Comparison of ENCODE assay signal across 27 cellular contexts in genomic region chr16:81592353-81592866, GRCh38.
A peak's percentile ranks its signal among the peaks of the same experiment; 100 is the strongest.
DNase-seq lines count a peak whose midpoint lies in the region; ATAC-seq, FAIRE-seq and TF ChIP-seq lines count a peak whose summit lies in the region.
"Had no signal": no experiment of that assay in that cellular context is flagged by ENCODE, and none has a peak within 500 bp of the region (broad histone marks: within the 10 kb centered on the region; RNA-seq: fewer than 3 reads in every experiment).

No MANE protein-coding gene starts in this region.

- FAIRE-seq in kidney (lab: Jason Lieb, UNC) = no peak
- FAIRE-seq: colon, endometrium, GM19239, islet of Langerhans had no signal

- H3K14ac ChIP-seq in neuronal stem cell (ENCODE audit: low read length) = no peak overlapping the region

- H4K8ac ChIP-seq in neuronal stem cell (ENCODE audit: low read depth, low read length) = peak overlapping the region; percentile 7

- H3K9ac ChIP-seq in kidney (ENCODE audit: low read length in 2 of 2) (no peak overlapping the region), neuronal stem cell (ENCODE audit: low read depth, low read length, poor library complexity) (no peak overlapping the region)
- H3K9ac ChIP-seq: BLaER1 had no signal

- H3K9me3 ChIP-seq in Caco-2 (no peaks in the 10 kb centered on the region), T-helper 17 cell (ENCODE audit: control insufficient read depth, low read length, poor library complexity, severe bottlenecking) (no peaks in the 10 kb centered on the region), kidney (ENCODE audit: control insufficient read depth in 1 of 2, low read length in 2 of 2) (no peaks in the 10 kb centered on the region), neuronal stem cell (replicated peaks in 1 of 2; ENCODE audit: control insufficient read depth in 2 of 2, insufficient read depth in 1 of 2, low read depth in 1 of 2, low read length in 2 of 2) (no peaks in the 10 kb centered on the region)
- H3K9me3 ChIP-seq: BLaER1 had no signal

- no peak overlapping the region for H3K4me2 ChIP-seq in neuronal stem cell (ENCODE audit: insufficient read depth, low read length, poor library complexity, severe bottlenecking)
- H3K4me2 ChIP-seq: BLaER1 had no signal

- peak in 1 of 2 experiments; percentile 30 for DNase-seq in Caco-2
- no peak for DNase-seq in T-helper 17 cell
- peak; percentile 30 for DNase-seq in kidney
- no peak for DNase-seq in neuronal stem cell (ENCODE audit: low spot score)
- no peak for DNase-seq in RPMI8226
- no peak for DNase-seq in HEK293T (ENCODE audit: extremely low spot score)
- DNase-seq in foreskin melanocyte = no peak
- no peak for DNase-seq in activated CD4-positive, alpha-beta T cell treated with anti-CD3 and anti-CD28 coated beads, Interleukin-2, amount 50 U/mL, for 48 hours
- DNase-seq: activated CD4-positive, alpha-beta T cell treated with anti-CD3 and anti-CD28 coated beads, Interleukin-2, amount 50 U/mL, for 1 hour; activated CD8-positive, alpha-beta memory T cell treated with anti-CD3 and anti-CD28 coated beads, Interleukin-2, amount 10 ng/mL, durations not matched to agents 7 days and 5 days; activated naive CD4-positive, alpha-beta T cell treated with anti-CD3 and anti-CD28 coated beads, Interleukin-2, amount 50 U/mL, for 16 hours; activated T-cell treated with anti-CD3 and anti-CD28 coated beads, Interleukin-2, amount 50 U/mL, for 48 hours; amniotic stem cell; DND-41; H7; KG1; NCI-H1436; NCI-H446 treated with DMSO at 0.1 percent for 48 hours; stimulated activated CD4-positive, alpha-beta T cell treated with anti-CD3 and anti-CD28 coated beads, Interleukin-4, amount 100 ng/mL, for 24 hours had no signal

- H3K4ac ChIP-seq in neuronal stem cell (ENCODE audit: low read length) = no peak overlapping the region

- no peaks in the 10 kb centered on the region for H3K27me3 Mint-ChIP-seq in Caco-2 (ENCODE audit: insufficient read depth, unreplicated experiment)
- no peaks in the 10 kb centered on the region for H3K27me3 Mint-ChIP-seq in T-helper 17 cell
- H3K27me3 Mint-ChIP-seq: activated CD8-positive, alpha-beta memory T cell treated with anti-CD3 and anti-CD28 coated beads, Interleukin-2, amount 10 ng/mL, durations not matched to agents 7 days and 5 days; stimulated activated memory B cell treated with anti-CD40 and anti-IgM and Interleukin-4, amounts not matched to agents 10 μg/mL and 1 μg/mL and 100 μg/mL, for 72 hours had no signal

- POLR2A ChIA-PET in Caco-2 (lab: Charles Lee) = no interaction called here
- POLR2A ChIA-PET in HEK293T (lab: Yijun Ruan, JAX) = no interaction called here

- H2AK5ac ChIP-seq in neuronal stem cell (ENCODE audit: low read depth, low read length) = no peak overlapping the region

- TF ChIP-seq CTCF in Caco-2 (IDR thresholded peaks at IDR 0.05; ENCODE audit: insufficient read depth in 1 of 2, low read depth in 1 of 2, low read length in 1 of 2, severe bottlenecking in 1 of 2, unreplicated experiment in 1 of 2) (no peak), kidney (IDR thresholded peaks at IDR 0.05; ENCODE audit: borderline replicate concordance, extremely low read depth, insufficient read depth) (no peak)

- H3K4me3 Mint-ChIP-seq in Caco-2 (ENCODE audit: unreplicated experiment) (no peak overlapping the region), T-helper 17 cell (no peak overlapping the region)
- H3K4me3 Mint-ChIP-seq: activated CD8-positive, alpha-beta memory T cell treated with anti-CD3 and anti-CD28 coated beads, Interleukin-2, amount 10 ng/mL, durations not matched to agents 7 days and 5 days; stimulated activated memory B cell treated with anti-CD40 and anti-IgM and Interleukin-4, amounts not matched to agents 10 μg/mL and 1 μg/mL and 100 μg/mL, for 72 hours had no signal

- no peak for ATAC-seq in T-helper 17 cell
- ATAC-seq: activated CD8-positive, alpha-beta memory T cell treated with anti-CD3 and anti-CD28 coated beads, Interleukin-2, amount 10 ng/mL, durations not matched to agents 7 days and 5 days; sciatic nerve; stimulated activated memory B cell treated with anti-CD40 and anti-IgM and Interleukin-4, amounts not matched to agents 10 μg/mL and 1 μg/mL and 100 μg/mL, for 72 hours had no signal

- intact Hi-C loops in Caco-2 (cut with micrococcal nuclease; ENCODE audit: unreplicated experiment) (no loop called here), kidney (cut with DNase I) (no loop called here)

- no peak overlapping the region for H2AFZ ChIP-seq in neuronal stem cell (ENCODE audit: low read length)

- no peak overlapping the region for H2BK5ac ChIP-seq in neuronal stem cell (ENCODE audit: low read length)

- H3K4me1 ChIP-seq in Caco-2 (peaks cover 27% of the 10 kb centered on the region), kidney (ENCODE audit: control insufficient read depth in 1 of 2, insufficient read depth in 1 of 2, low read depth in 1 of 2, low read length in 2 of 2) (peaks cover 6 to 13% of the 10 kb centered on the region in 2 donors), neuronal stem cell (ENCODE audit: control insufficient read depth in 2 of 2, insufficient read depth in 1 of 2, low read depth in 1 of 2, low read length in 2 of 2) (no peaks in the 10 kb centered on the region)

- H3K9me3 Mint-ChIP-seq in Caco-2 (ENCODE audit: unreplicated experiment) = no peaks in the 10 kb centered on the region
- H3K9me3 Mint-ChIP-seq: stimulated activated memory B cell treated with anti-CD40 and anti-IgM and Interleukin-4, amounts not matched to agents 10 μg/mL and 1 μg/mL and 100 μg/mL, for 72 hours had no signal

- BruUV-seq in Caco-2 (replicated peaks; lab: Mats Ljungman, UMichigan) = no TSS peak

- peaks cover 7% of the 10 kb centered on the region for H3K79me1 ChIP-seq in neuronal stem cell (ENCODE audit: low read depth, low read length)

- H2BK15ac ChIP-seq in neuronal stem cell (ENCODE audit: low read length) = no peak overlapping the region

- no CpG with 5 or more reads among the region's 11 CpGs for WGBS in neuronal stem cell (ENCODE audit: extremely low coverage in 2 of 2, insufficient read length in 2 of 2, insufficient replicate concordance in 1 of 2), 2 donors

- H3K4me1 Mint-ChIP-seq in Caco-2 (ENCODE audit: low read depth, unreplicated experiment) (peaks cover 35% of the 10 kb centered on the region), T-helper 17 cell (peaks cover 18% of the 10 kb centered on the region)

- H3K36me3 ChIP-seq in Caco-2 (ENCODE audit: control insufficient read depth, insufficient read depth, low read length) (no peaks in the 10 kb centered on the region), kidney (ENCODE audit: control insufficient read depth in 1 of 2, insufficient read depth in 2 of 2, low read length in 2 of 2) (no peaks in the 10 kb centered on the region), neuronal stem cell (replicated peaks in 1 of 2; ENCODE audit: control insufficient read depth in 2 of 2, insufficient read depth in 2 of 2, low read length in 2 of 2) (peaks cover 0 to 3% of the 10 kb centered on the region in 2 donors)

- no peak overlapping the region for H3K18ac ChIP-seq in neuronal stem cell (ENCODE audit: low read length)

- peaks cover 44% of the 10 kb centered on the region for H3K36me3 Mint-ChIP-seq in Caco-2 (ENCODE audit: insufficient read depth, unreplicated experiment)
- no peaks in the 10 kb centered on the region for H3K36me3 Mint-ChIP-seq in T-helper 17 cell (ENCODE audit: low read depth)

- no peak overlapping the region for H2BK120ac ChIP-seq in neuronal stem cell (ENCODE audit: low read depth, low read length)

- no peak overlapping the region for H4K91ac ChIP-seq in neuronal stem cell (ENCODE audit: low read depth, low read length, poor library complexity)

- H3K4me3 ChIP-seq in Caco-2 (ENCODE audit: low read depth, low read length) (no peak overlapping the region), kidney (ENCODE audit: low read length in 2 of 2) (no peak overlapping the region), neuronal stem cell (ENCODE audit: low read length in 2 of 2) (no peak overlapping the region)
- H3K4me3 ChIP-seq: BLaER1 had no signal

- H2BK12ac ChIP-seq in neuronal stem cell (ENCODE audit: low read length) = no peak overlapping the region

- CTCF ChIA-PET in Caco-2 (lab: Charles Lee) = no interaction called here
- CTCF ChIA-PET in HEK293T (lab: Yijun Ruan, JAX) = no interaction called here

- H3K27me3 ChIP-seq in Caco-2 (replicated peaks; ENCODE audit: control insufficient read depth, insufficient read depth, low read length) (no peaks in the 10 kb centered on the region), neuronal stem cell (ENCODE audit: control insufficient read depth in 3 of 3, insufficient read depth in 3 of 3, low read depth in 1 of 3, low read length in 3 of 3) (no peaks in the 10 kb centered on the region)
- H3K27me3 ChIP-seq: BLaER1 had no signal

- H3K27ac Mint-ChIP-seq in Caco-2 (ENCODE audit: unreplicated experiment) = peak overlapping the region; percentile 61
- H3K27ac Mint-ChIP-seq in T-helper 17 cell = peak overlapping the region; percentile 53
- H3K27ac Mint-ChIP-seq: activated CD8-positive, alpha-beta memory T cell treated with anti-CD3 and anti-CD28 coated beads, Interleukin-2, amount 10 ng/mL, durations not matched to agents 7 days and 5 days; stimulated activated memory B cell treated with anti-CD40 and anti-IgM and Interleukin-4, amounts not matched to agents 10 μg/mL and 1 μg/mL and 100 μg/mL, for 72 hours had no signal

- H3K27ac ChIP-seq in kidney (ENCODE audit: low read depth in 2 of 2, low read length in 2 of 2) (peak overlapping the region in 1 of 2 donors; percentile 19), neuronal stem cell (replicated peaks; ENCODE audit: low read length) (no peak overlapping the region)
- H3K27ac ChIP-seq: BLaER1, VCaP had no signal

- peak overlapping the region; percentile 61 for H3K23ac ChIP-seq in neuronal stem cell (ENCODE audit: low read depth, low read length, poor library complexity)

TF ChIP-seq in HEK293T, 16 proteins besides CTCF, POLR2A, EP300 and RAD21 (continues in another document):
- TF ChIP-seq TARDBP (IDR thresholded peaks at IDR 0.05) (no peak), CTBP1 (IDR thresholded peaks at IDR 0.05; ENCODE audit: borderline replicate concordance) (no peak), FOXM1 (IDR thresholded peaks at IDR 0.05; ENCODE audit: borderline replicate concordance) (no peak), ELF4 (IDR thresholded peaks at IDR 0.05) (no peak), FOXA1 (IDR thresholded peaks at IDR 0.05) (no peak), FOXK2 (IDR thresholded peaks at IDR 0.05) (no peak), L3MBTL2 (conservative IDR thresholded peaks at IDR 0.05) (no peak), HDGF (IDR thresholded peaks at IDR 0.05; ENCODE audit: borderline replicate concordance) (no peak), BHLHE40 (IDR thresholded peaks at IDR 0.05; ENCODE audit: borderline replicate concordance) (no peak)
